22 cellular contexts compared by ENCODE assay signal in genomic region chr18:58530801-58531200, GRCh38.
DNase-seq lines count a peak whose midpoint lies in the region; ATAC-seq, FAIRE-seq and TF ChIP-seq lines count a peak whose summit lies in the region.
"Had no signal": no experiment of that assay in that cellular context is flagged by ENCODE, and none has a peak within 500 bp of the region (broad histone marks: within the 10 kb centered on the region; RNA-seq: fewer than 3 reads in every experiment).

No MANE protein-coding gene starts in this region.

- H4K8ac ChIP-seq in mesenchymal stem cell (ENCODE audit: low read length), result no peak overlapping the region

- FAIRE-seq in A549 (lab: Jason Lieb, UNC), result no peak
- FAIRE-seq: A204.1, G401.6, H54 had no signal

- no peak for TF ChIP-seq POLR2A in A549 (IDR thresholded peaks at IDR 0.05; ENCODE audit: low read length)

- no peak overlapping the region for H3K4me3 ChIP-seq in A549
- no peak overlapping the region for H3K4me3 ChIP-seq in HEK293 (ENCODE audit: low read depth, low read length)
- no peak overlapping the region for H3K4me3 ChIP-seq in mesenchymal stem cell (ENCODE audit: insufficient read depth in 1 of 2, low read depth in 1 of 2, low read length in 2 of 2)
- H3K4me3 ChIP-seq: BLaER1 treated with 17β-estradiol and CSF1 and Interleukin-3, amounts not matched to agents 10 nM and 100 nM; HAP-1 had no signal

- TF ChIP-seq RAD21 in A549 (conservative IDR thresholded peaks at IDR 0.05 in 1 of 2, IDR thresholded peaks at IDR 0.05 in 1 of 2), result no peak

- H3K27ac Mint-ChIP-seq in T-helper 2 cell treated with Interferon-gamma antibody and Interleukin-4, amounts not matched to agents 5 μg/mL and 100 μg/mL, for 36 hours, result peak overlapping the region; percentile 27
- no peak overlapping the region for H3K27ac Mint-ChIP-seq in progenitor cell of endocrine pancreas

- no peaks in the 10 kb centered on the region for H3K36me3 ChIP-seq in HEK293 (ENCODE audit: control insufficient read depth in 2 of 2, insufficient read depth in 1 of 2, low read length in 2 of 2)
- peaks cover 0 to 32% of the 10 kb centered on the region in 2 experiments for H3K36me3 ChIP-seq in mesenchymal stem cell (ENCODE audit: control insufficient read depth in 1 of 2, insufficient read depth in 2 of 2, low read depth in 1 of 2, low read length in 2 of 2)
- H3K36me3 ChIP-seq: BE2C; BLaER1 treated with 17β-estradiol and CSF1 and Interleukin-3, amounts not matched to agents 10 nM and 100 nM; HAP-1 had no signal

- CTCF ChIA-PET in A549 (lab: Yijun Ruan, JAX) (interaction anchor here (0.8 to 11.5 kb wide), 20 partner anchors 8 to 238 kb away, joined by 3 to 120 read pairs (median 5); no protein-coding TSS in a partner anchor), HEK293 (lab: Yijun Ruan, JAX) (interaction anchor here (0.6 to 12.3 kb wide), 17 partner anchors 8 to 777 kb away, joined by 3 to 363 read pairs (median 5); no protein-coding TSS in a partner anchor)

- no peak for TF ChIP-seq EP300 in A549 (IDR thresholded peaks at IDR 0.05)

- POLR2A ChIA-PET in A549 (lab: Yijun Ruan, JAX), result no interaction called here
- POLR2A ChIA-PET in HEK293 (lab: Yijun Ruan, JAX), result interaction anchor here (1.1 to 1.9 kb wide), 2 partner anchors 141 to 233 kb away, joined by 4 to 8 read pairs; partner anchors contain the start of gene MALT1

- no peak overlapping the region for H2BK120ac ChIP-seq in mesenchymal stem cell (ENCODE audit: low read depth, low read length)

- H2AFZ ChIP-seq in mesenchymal stem cell (ENCODE audit: low read depth, low read length), result no peak overlapping the region

- H3K27me3 Mint-ChIP-seq in T-helper 2 cell treated with Interferon-gamma antibody and Interleukin-4, amounts not matched to agents 5 μg/mL and 100 μg/mL, for 36 hours (ENCODE audit: low read depth), result peaks cover 18% of the 10 kb centered on the region
- H3K27me3 Mint-ChIP-seq in progenitor cell of endocrine pancreas, result peaks cover 28% of the 10 kb centered on the region
- H3K27me3 Mint-ChIP-seq: CD4-positive, alpha-beta memory T cell had no signal

- H3K79me1 ChIP-seq in mesenchymal stem cell (replicated peaks; ENCODE audit: low read length, poor library complexity, severe bottlenecking), result peaks cover 25% of the 10 kb centered on the region

- no peaks in the 10 kb centered on the region for H3K36me3 Mint-ChIP-seq in T-helper 2 cell treated with Interferon-gamma antibody and Interleukin-4, amounts not matched to agents 5 μg/mL and 100 μg/mL, for 36 hours (ENCODE audit: low read depth)
- no peaks in the 10 kb centered on the region for H3K36me3 Mint-ChIP-seq in progenitor cell of endocrine pancreas (ENCODE audit: insufficient read depth)
- H3K36me3 Mint-ChIP-seq: CD4-positive, alpha-beta memory T cell had no signal

- no peaks in the 10 kb centered on the region for H3K27me3 ChIP-seq in mesenchymal stem cell (ENCODE audit: control insufficient read depth in 1 of 2, insufficient read depth in 1 of 2, low read length in 2 of 2)
- H3K27me3 ChIP-seq: BE2C; BLaER1 treated with 17β-estradiol and CSF1 and Interleukin-3, amounts not matched to agents 10 nM and 100 nM had no signal

- H3K4me2 ChIP-seq in A549 (no peak overlapping the region), mesenchymal stem cell (ENCODE audit: low read length, poor library complexity, severe bottlenecking) (no peak overlapping the region)
- H3K4me2 ChIP-seq: BLaER1 treated with 17β-estradiol and CSF1 and Interleukin-3, amounts not matched to agents 10 nM and 100 nM had no signal

- peak overlapping the region; percentile 36 for H2AK5ac ChIP-seq in mesenchymal stem cell (ENCODE audit: low read length, severe bottlenecking)

- no peak overlapping the region for H2BK12ac ChIP-seq in mesenchymal stem cell (ENCODE audit: low read length in 2 of 2)

- no peak overlapping the region for H3K4me3 Mint-ChIP-seq in T-helper 2 cell treated with Interferon-gamma antibody and Interleukin-4, amounts not matched to agents 5 μg/mL and 100 μg/mL, for 36 hours
- H3K4me3 Mint-ChIP-seq in progenitor cell of endocrine pancreas (ENCODE audit: low read depth), result no peak overlapping the region
- H3K4me3 Mint-ChIP-seq: CD4-positive, alpha-beta memory T cell had no signal

- H3K4me1 Mint-ChIP-seq in T-helper 2 cell treated with Interferon-gamma antibody and Interleukin-4, amounts not matched to agents 5 μg/mL and 100 μg/mL, for 36 hours (ENCODE audit: low read depth), result peaks cover 8% of the 10 kb centered on the region
- H3K4me1 Mint-ChIP-seq in progenitor cell of endocrine pancreas (ENCODE audit: low read depth), result peaks cover 11% of the 10 kb centered on the region

- ATAC-seq in A549, result no peak

- H3K9ac ChIP-seq in mesenchymal stem cell (ENCODE audit: low read length), result no peak overlapping the region
- H3K9ac ChIP-seq: BLaER1 treated with 17β-estradiol and CSF1 and Interleukin-3, amounts not matched to agents 10 nM and 100 nM had no signal

- H3K18ac ChIP-seq in mesenchymal stem cell (ENCODE audit: low read depth in 1 of 2, low read length in 2 of 2), result no peak overlapping the region

- H3K4ac ChIP-seq in mesenchymal stem cell (ENCODE audit: low read depth in 1 of 2, low read length in 2 of 2), result no peak overlapping the region

- H3K4me1 ChIP-seq in A549 (peaks cover 40% of the 10 kb centered on the region), HEK293 (ENCODE audit: control insufficient read depth, insufficient read depth, low read length) (no peaks in the 10 kb centered on the region), mesenchymal stem cell (ENCODE audit: control insufficient read depth, insufficient read depth, low read depth, low read length) (peaks cover 17% of the 10 kb centered on the region)
- H3K4me1 ChIP-seq: BE2C, HAP-1 had no signal

- H2BK15ac ChIP-seq in mesenchymal stem cell (ENCODE audit: low read depth, poor library complexity, severe bottlenecking), result no peak overlapping the region

- no peaks in the 10 kb centered on the region for H3K9me3 Mint-ChIP-seq in T-helper 2 cell treated with Interferon-gamma antibody and Interleukin-4, amounts not matched to agents 5 μg/mL and 100 μg/mL, for 36 hours
- H3K9me3 Mint-ChIP-seq in progenitor cell of endocrine pancreas (ENCODE audit: low read depth), result no peaks in the 10 kb centered on the region
- H3K9me3 Mint-ChIP-seq: CD4-positive, alpha-beta memory T cell had no signal

- H3K27ac ChIP-seq in A549, result peak overlapping the region; percentile 94 to 100; a peak in 5 of 6 replicates
- no peak overlapping the region for H3K27ac ChIP-seq in HEK293 (ENCODE audit: extremely low read depth, low read depth, low read length)
- H3K27ac ChIP-seq in mesenchymal stem cell (ENCODE audit: low read length, poor library complexity, severe bottlenecking), result no peak overlapping the region
- H3K27ac ChIP-seq: 22Rv1; BLaER1 treated with 17β-estradiol and CSF1 and Interleukin-3, amounts not matched to agents 10 nM and 100 nM had no signal

- TF ChIP-seq CTCF in A549 (IDR thresholded peaks at IDR 0.05) (no peak), HEK293 (tag by site-specific recombination; IDR thresholded peaks at IDR 0.05) (no peak), progenitor cell of endocrine pancreas (IDR thresholded peaks at IDR 0.05; ENCODE audit: unreplicated experiment) (no peak)

- no peak overlapping the region for H4K91ac ChIP-seq in mesenchymal stem cell (ENCODE audit: low read length)

- no peak overlapping the region for H3K14ac ChIP-seq in mesenchymal stem cell (ENCODE audit: low read length in 2 of 2)

- no peak for DNase-seq in T-helper 2 cell treated with Interferon-gamma antibody and Interleukin-4, amounts not matched to agents 5 μg/mL and 100 μg/mL, for 36 hours (ENCODE audit: low spot score)
- DNase-seq in T-helper 2 cell (no peak), A549 (ENCODE audit: low read depth in 1 of 2, low spot score in 1 of 2) (no peak), mesenchymal stem cell (no peak), NCI-H748 treated with DMSO at 0.1 percent for 48 hours (lab: John Stamatoyannopoulos, UW) (no peak), progenitor cell of endocrine pancreas (ENCODE audit: low spot score, unreplicated experiment) (no peak), NCI-H2171 (lab: John Stamatoyannopoulos, UW) (no peak)
- DNase-seq: ACHN; AML-193; BE2C; Caco-2; CD4-positive, alpha-beta memory T cell; DMS153; DND-41; GOT3 had no signal

- H3K9me3 ChIP-seq in A549, result no peaks in the 10 kb centered on the region
- H3K9me3 ChIP-seq in HEK293 (ENCODE audit: control insufficient read depth, insufficient read depth, low read depth, low read length), result no peaks in the 10 kb centered on the region
- no peaks in the 10 kb centered on the region for H3K9me3 ChIP-seq in mesenchymal stem cell (ENCODE audit: control insufficient read depth, low read length)
- H3K9me3 ChIP-seq: BE2C; BLaER1 treated with 17β-estradiol and CSF1 and Interleukin-3, amounts not matched to agents 10 nM and 100 nM; Caco-2; HAP-1 had no signal

- H3K23ac ChIP-seq in mesenchymal stem cell (ENCODE audit: low read length in 2 of 2), result no peak overlapping the region

- H2BK5ac ChIP-seq in mesenchymal stem cell (ENCODE audit: low read depth, low read length, poor library complexity, severe bottlenecking), result no peak overlapping the region

- WGBS in A549 (ENCODE audit: missing lambda C conversion rate), result 83% methylated on average over 9 of the region's 9 CpGs
- 88% methylated on average over 7 of the region's 9 CpGs for WGBS in mesenchymal stem cell

TF ChIP-seq in A549, 52 proteins besides CTCF, POLR2A, EP300 and RAD21:
- TF ChIP-seq CEBPB (IDR thresholded peaks at IDR 0.05), result no peak
- no peak for TF ChIP-seq RARB (CRISPR knock-in tag; IDR thresholded peaks at IDR 0.05)
- TF ChIP-seq JUN (IDR thresholded peaks at IDR 0.05), result 0 out of 5 replicates have a peak, but pooled peaks of 1 of the 2 experiments have one; percentile 11
- TF ChIP-seq MAX (IDR thresholded peaks at IDR 0.05), result no peak
- TF ChIP-seq ESRRA (IDR thresholded peaks at IDR 0.05; ENCODE audit: borderline replicate concordance, low read length), result no peak
- TF ChIP-seq RCOR1 (IDR thresholded peaks at IDR 0.05; ENCODE audit: low read depth, low read length), result no peak
TF ChIP-seq in A549: peak in this region for 1.

TF ChIP-seq in HEK293, 187 proteins besides CTCF, POLR2A, EP300 and RAD21 (continues in another document):
- TF ChIP-seq ZNF792 (tag by site-specific recombination; IDR thresholded peaks at IDR 0.05) (no peak), ZNF121 (tag by site-specific recombination; IDR thresholded peaks at IDR 0.05) (0 out of 2 replicates have a peak, but pooled peaks have one; percentile 19)

Comparison
In these comparisons a context has a peak if more than half of its experiments do, and no peak if none do; other contexts are left out.
1. H3K27ac ChIP-seq: peak in A549 (2 of 2); none in HEK293 (single experiment) and mesenchymal stem cell (single experiment).